In genomic region chr11:64842366-64842759, GRCh38 we compare ENCODE assay signal across 1 cellular context.
A peak's percentile ranks its signal among the peaks of the same experiment; 100 is the strongest.
TF ChIP-seq lines count a peak whose summit lies in the region.

No MANE protein-coding gene starts in this region.

TF ChIP-seq in K562, 482 proteins besides CTCF, POLR2A, EP300 and RAD21:
- TF ChIP-seq FOXA3 (CRISPR knock-in tag; conservative IDR thresholded peaks at IDR 0.05 in 1 of 2, IDR thresholded peaks at IDR 0.05 in 1 of 2) = 0 out of 4 replicates have a peak, but pooled peaks of 1 of the 2 experiments have one; percentile 29
- 0 out of 2 replicates have a peak, but pooled peaks have one; percentile 7 for TF ChIP-seq RBFOX2 (IDR thresholded peaks at IDR 0.05; ENCODE audit: low read depth, low read length)
- TF ChIP-seq TEAD4 (IDR thresholded peaks at IDR 0.05; ENCODE audit: low read length) = no peak
- peak; percentile 50; the same call in 1 of the 2 replicates for TF ChIP-seq TEAD4 (CRISPR knock-in tag; IDR thresholded peaks at IDR 0.05; ENCODE audit: borderline replicate concordance)
- TF ChIP-seq NELFE (IDR thresholded peaks at IDR 0.05; ENCODE audit: insufficient read depth, insufficient read length) = no peak
- TF ChIP-seq ZNF431 (CRISPR knock-in tag; IDR thresholded peaks at IDR 0.05) = 0 out of 2 replicates have a peak, but pooled peaks have one; percentile 10
- no peak for TF ChIP-seq NCOA6 (IDR thresholded peaks at IDR 0.05)
